In genomic region chr14:31222834-31223233, GRCh38 we compare ENCODE assay signal across 8 cellular contexts.
"Had no signal": no experiment of that assay in that cellular context is flagged by ENCODE, and none has a peak within 500 bp of the region (broad histone marks: within the 10 kb centered on the region; RNA-seq: fewer than 3 reads in every experiment).

No MANE protein-coding gene starts in this region.

- H3K27ac ChIP-seq: HL-60 had no signal

- ATAC-seq: GM23338, HCT116 had no signal

- H3K4me2 ChIP-seq: GM23338 had no signal

- DNase-seq: H7, HFFc6, KG1 had no signal

- H3K36me3 ChIP-seq: HAP-1 had no signal

- H3K9me3 ChIP-seq: HAP-1 had no signal

- FAIRE-seq: H1 had no signal

- H2AFZ ChIP-seq: GM23338 had no signal

- H3K4me1 ChIP-seq: HAP-1 had no signal

- H3K4me3 ChIP-seq: GM23338, HAP-1 had no signal
